9 cellular contexts compared by ENCODE assay signal in genomic region chr2:68031546-68032160, GRCh38. TPM values are rescaled to one million over a fixed set of nuclear protein-coding genes. Genes with fewer than 3 reads are reported as not detected.
DNase-seq lines count a peak whose midpoint lies in the region; ATAC-seq, FAIRE-seq and TF ChIP-seq lines count a peak whose summit lies in the region.
"Had no signal": no experiment of that assay in that cellular context is flagged by ENCODE, and none has a peak within 500 bp of the region (broad histone marks: within the 10 kb centered on the region; RNA-seq: fewer than 3 reads in every experiment).

No MANE protein-coding gene starts in this region.

- no peak for TF ChIP-seq EP300 in gastroesophageal sphincter (IDR thresholded peaks at IDR 0.05)

- peaks cover 4% of the 10 kb centered on the region for H3K27me3 Mint-ChIP-seq in T-helper 17 cell

- no peak for TF ChIP-seq POLR2A in gastroesophageal sphincter (IDR thresholded peaks at IDR 0.05)

- peak; percentile 70 for FAIRE-seq in small intestine (lab: Jason Lieb, UNC)
- FAIRE-seq: colon had no signal

- ATAC-seq in heart right ventricle (no peak), left ventricle myocardium superior (no peak), HG02610 (IDR thresholded peaks at IDR 0.05; ENCODE audit: unreplicated experiment) (peak; percentile 73), T-helper 17 cell (peak; percentile 46), gastroesophageal sphincter (no peak)

- no peak overlapping the region for H3K27ac ChIP-seq in heart right ventricle
- no peak overlapping the region for H3K27ac ChIP-seq in gastroesophageal sphincter
- H3K27ac ChIP-seq in small intestine (ENCODE audit: low read depth in 1 of 2, low read length in 1 of 2), result no peak overlapping the region

- H3K27me3 ChIP-seq in heart right ventricle (peaks cover 0 to 10% (median 0%) of the 10 kb centered on the region in 7 donors), gastroesophageal sphincter (no peaks in the 10 kb centered on the region), small intestine (ENCODE audit: control insufficient read depth in 2 of 2, insufficient read depth in 2 of 2, low read length in 2 of 2) (no peaks in the 10 kb centered on the region)

- intact Hi-C loops in heart right ventricle (cut with DNase I) (loop anchor here in 3 of 10 donors (10.0 kb wide), 4 partner anchors 187 to 1607 kb away; partner anchors contain the start of gene MEIS1 (in 1 of the 3)), left ventricle myocardium superior (cut with micrococcal nuclease) (no loop called here)

- peak; percentile 48 to 81 (median 72) for TF ChIP-seq CTCF in heart right ventricle (IDR thresholded peaks at IDR 0.05)
- peak; percentile 57 to 79 (median 70) for TF ChIP-seq CTCF in gastroesophageal sphincter (IDR thresholded peaks at IDR 0.05)

- no peaks in the 10 kb centered on the region for H3K36me3 Mint-ChIP-seq in T-helper 17 cell (ENCODE audit: low read depth)

- H3K36me3 ChIP-seq in heart right ventricle (no peaks in the 10 kb centered on the region), gastroesophageal sphincter (no peaks in the 10 kb centered on the region), small intestine (ENCODE audit: control insufficient read depth in 2 of 2, insufficient read depth in 2 of 2, low read length in 2 of 2) (no peaks in the 10 kb centered on the region)

- 44 to 45% methylated on average over 2 of the region's 2 CpGs for WGBS in heart right ventricle, 2 donors
- WGBS in gastroesophageal sphincter (ENCODE audit: low coverage in 1 of 2), 2 donors, result 30 to 50% methylated on average over 2 of the region's 2 CpGs
- 44 to 46% (median 45%) methylated on average over 2 of the region's 2 CpGs for WGBS in small intestine, 3 donors

- H3K9me3 ChIP-seq in heart right ventricle (no peaks in the 10 kb centered on the region), T-helper 17 cell (ENCODE audit: control insufficient read depth, low read length, poor library complexity, severe bottlenecking) (no peaks in the 10 kb centered on the region), gastroesophageal sphincter (no peaks in the 10 kb centered on the region), small intestine (ENCODE audit: control insufficient read depth, low read depth) (no peaks in the 10 kb centered on the region)

- H3K27ac Mint-ChIP-seq in T-helper 17 cell, result no peak overlapping the region

- H3K4me1 ChIP-seq in heart right ventricle (peaks cover 0 to 3% (median 0%) of the 10 kb centered on the region in 9 donors), gastroesophageal sphincter (peaks cover 0 to 5% (median 0%) of the 10 kb centered on the region in 3 donors), small intestine (ENCODE audit: control insufficient read depth in 2 of 2, insufficient read depth in 1 of 2, low read depth in 1 of 2, low read length in 1 of 2) (no peaks in the 10 kb centered on the region)

- H3K4me1 Mint-ChIP-seq in T-helper 17 cell, result peaks cover 2% of the 10 kb centered on the region

- no peak overlapping the region for H3K4me3 Mint-ChIP-seq in T-helper 17 cell

- DNase-seq in heart right ventricle (no peak), left ventricle myocardium superior (no peak), NCI-H1436 (lab: John Stamatoyannopoulos, UW) (peak; percentile 75), T-helper 17 cell (no peak), small intestine (peak; percentile 62), mesenteric fat pad (ENCODE audit: low spot score) (no peak)

- H3K4me3 ChIP-seq in heart right ventricle (no peak overlapping the region), gastroesophageal sphincter (no peak overlapping the region), small intestine (ENCODE audit: low read depth in 1 of 2, low read length in 2 of 2) (no peak overlapping the region)

RNA-seq across cellular contexts. Expression of gene C1D, which starts 31.2 kb away (rescaled TPM):
- 10 to 100 TPM; 11.6 to 22.1 (median 14.5) TPM for total RNA-seq in heart right ventricle
- 10 to 100 TPM in 1 of 2 donors, 1 to 10 TPM in 1; 7.4 to 25.2 TPM for polyA plus RNA-seq in heart right ventricle
- 18.5 TPM for total RNA-seq in left ventricle myocardium superior
- 10 to 100 TPM; 14.1 to 17.0 TPM for total RNA-seq in T-helper 17 cell
- 10 to 100 TPM; 23.4 to 66.5 (median 47.0) TPM for total RNA-seq in gastroesophageal sphincter
- polyA plus RNA-seq in small intestine, result 10 to 100 TPM; 27.1 to 29.7 (median 27.6) TPM
- total RNA-seq in mesenteric fat pad, result 17.5 TPM

Comparison
In these comparisons a context has a peak if more than half of its experiments do, and no peak if none do; other contexts are left out.
1. ATAC-seq: peak in HG02610 (single experiment) and T-helper 17 cell (single experiment); none in heart right ventricle (0 of 8), left ventricle myocardium superior (single experiment) and gastroesophageal sphincter (single experiment).
2. DNase-seq: peak in NCI-H1436 (single experiment) and small intestine (single experiment); none in heart right ventricle (0 of 2), left ventricle myocardium superior (single experiment), T-helper 17 cell (0 of 3) and mesenteric fat pad (single experiment).